16 cellular contexts compared by ENCODE assay signal in genomic region chr10:59243611-59244195, GRCh38.
DNase-seq lines count a peak whose midpoint lies in the region; FAIRE-seq and TF ChIP-seq lines count a peak whose summit lies in the region.
"Had no signal": no experiment of that assay in that cellular context is flagged by ENCODE, and none has a peak within 500 bp of the region (broad histone marks: within the 10 kb centered on the region; RNA-seq: fewer than 3 reads in every experiment).

No MANE protein-coding gene starts in this region.

- no peak overlapping the region for H3K4me3 Mint-ChIP-seq in brain
- H3K4me3 Mint-ChIP-seq: CD14-positive monocyte; CD8-positive, alpha-beta T cell had no signal

- H3K9ac ChIP-seq in kidney (ENCODE audit: low read length in 2 of 2): no peak overlapping the region

- WGBS in small intestine, 3 donors: 93 to 100% (median 99%) methylated on average over 2 of the region's 2 CpGs

- intact Hi-C loops in kidney (cut with DNase I): no loop called here

- DNase-seq in RPMI7951 (ENCODE audit: low read depth): peak; percentile 40
- DNase-seq in epithelial cell of esophagus (ENCODE audit: low read depth): peak; percentile 6
- DNase-seq in small intestine: no peak
- DNase-seq in kidney: no peak
- no peak for DNase-seq in DMS 273 treated with DMSO at 0.1 percent for 48 hours (lab: John Stamatoyannopoulos, UW)
- DNase-seq: CD8-positive, alpha-beta T cell; COR-L47; DND-41 had no signal

- H3K9me3 Mint-ChIP-seq in brain: peaks cover 0 to 5% (median 4%) of the 10 kb centered on the region in 5 experiments
- H3K9me3 Mint-ChIP-seq: CD14-positive monocyte; CD8-positive, alpha-beta T cell had no signal

- H3K4me1 ChIP-seq in small intestine (ENCODE audit: control insufficient read depth in 2 of 2, insufficient read depth in 1 of 2, low read depth in 1 of 2, low read length in 1 of 2): no peaks in the 10 kb centered on the region
- no peaks in the 10 kb centered on the region for H3K4me1 ChIP-seq in kidney (ENCODE audit: control insufficient read depth in 1 of 2, insufficient read depth in 1 of 2, low read depth in 1 of 2, low read length in 2 of 2)
- H3K4me1 ChIP-seq: A549 had no signal

- H3K36me3 Mint-ChIP-seq in brain: peaks cover 74% of the 10 kb centered on the region
- H3K36me3 Mint-ChIP-seq: CD14-positive monocyte; CD8-positive, alpha-beta T cell had no signal

- H3K4me3 ChIP-seq in epithelial cell of esophagus (ENCODE audit: low read length) (no peak overlapping the region), small intestine (ENCODE audit: low read depth in 1 of 2, low read length in 2 of 2) (no peak overlapping the region), kidney (ENCODE audit: low read length in 2 of 2) (no peak overlapping the region)
- H3K4me3 ChIP-seq: A549, GM12878 had no signal

- H3K27ac ChIP-seq in small intestine (ENCODE audit: low read depth in 1 of 2, low read length in 1 of 2): no peak overlapping the region
- no peak overlapping the region for H3K27ac ChIP-seq in kidney (ENCODE audit: low read depth in 2 of 2, low read length in 2 of 2)
- H3K27ac ChIP-seq: A549, HL-60 had no signal

- peaks cover 10% of the 10 kb centered on the region for H3K4me1 Mint-ChIP-seq in brain

- H3K27ac Mint-ChIP-seq in brain: peak overlapping the region in 3 of 5 experiments; percentile 32 to 46 (median 38)
- H3K27ac Mint-ChIP-seq: CD14-positive monocyte; CD8-positive, alpha-beta T cell had no signal

- peaks cover 3 to 7% of the 10 kb centered on the region in 2 donors for H3K36me3 ChIP-seq in small intestine (ENCODE audit: control insufficient read depth in 2 of 2, insufficient read depth in 2 of 2, low read length in 2 of 2)
- H3K36me3 ChIP-seq in kidney (ENCODE audit: control insufficient read depth in 1 of 2, insufficient read depth in 2 of 2, low read length in 2 of 2): peaks cover 2 to 4% of the 10 kb centered on the region in 2 donors

- FAIRE-seq in small intestine (lab: Jason Lieb, UNC): no peak
- no peak for FAIRE-seq in kidney (lab: Jason Lieb, UNC)
- FAIRE-seq: A549, D721Med, GM18507, H54 had no signal

- TF ChIP-seq CTCF in brain (conservative IDR thresholded peaks at IDR 0.05): no peak
- TF ChIP-seq CTCF in epithelial cell of esophagus (IDR thresholded peaks at IDR 0.05; ENCODE audit: insufficient read depth, low read depth, low read length, missing control alignments): no peak
- no peak for TF ChIP-seq CTCF in kidney (IDR thresholded peaks at IDR 0.05; ENCODE audit: borderline replicate concordance, extremely low read depth, insufficient read depth)

- H3K27me3 Mint-ChIP-seq in brain: no peaks in the 10 kb centered on the region

- no peaks in the 10 kb centered on the region for H3K27me3 ChIP-seq in small intestine (ENCODE audit: control insufficient read depth in 2 of 2, insufficient read depth in 2 of 2, low read length in 2 of 2)

- H3K9me3 ChIP-seq in small intestine (ENCODE audit: control insufficient read depth, low read depth) (no peaks in the 10 kb centered on the region), kidney (ENCODE audit: control insufficient read depth in 1 of 2, low read length in 2 of 2) (no peaks in the 10 kb centered on the region)
- H3K9me3 ChIP-seq: A549 had no signal

Comparison
In these comparisons a context has a peak if more than half of its experiments do, and no peak if none do; other contexts are left out.
1. DNase-seq: peak in RPMI7951 (single experiment) and epithelial cell of esophagus (single experiment); none in small intestine (single experiment), kidney (single experiment) and DMS 273 treated with DMSO at 0.1 percent for 48 hours (single experiment).